In the genomic region with DNA sequence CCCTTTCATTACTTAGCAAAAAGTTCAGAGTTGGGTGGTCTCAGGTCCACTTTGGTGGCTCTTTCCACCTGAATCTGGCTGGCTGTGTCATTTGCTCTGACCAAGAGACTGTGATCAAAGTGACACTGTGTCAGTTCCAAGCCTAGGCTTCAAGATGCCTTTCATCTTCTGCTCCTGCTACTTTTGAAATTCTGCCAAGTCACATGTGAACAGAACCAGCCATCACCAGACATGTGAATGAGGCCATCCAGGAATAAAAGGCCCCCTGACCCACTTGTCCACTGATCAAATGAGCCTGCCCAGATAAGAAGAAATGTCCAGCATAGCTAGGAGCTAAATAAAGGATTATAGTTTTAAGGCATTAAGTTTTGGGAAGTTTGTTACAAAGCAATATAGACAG, we compare ENCODE assay signal across 1 cellular context.
TF ChIP-seq lines count a peak whose summit lies in the region.

No MANE protein-coding gene starts in this region.

TF ChIP-seq in HepG2, 621 proteins besides CTCF, POLR2A, EP300 and RAD21 (continued from another document):
- TF ChIP-seq, protein P1, sequence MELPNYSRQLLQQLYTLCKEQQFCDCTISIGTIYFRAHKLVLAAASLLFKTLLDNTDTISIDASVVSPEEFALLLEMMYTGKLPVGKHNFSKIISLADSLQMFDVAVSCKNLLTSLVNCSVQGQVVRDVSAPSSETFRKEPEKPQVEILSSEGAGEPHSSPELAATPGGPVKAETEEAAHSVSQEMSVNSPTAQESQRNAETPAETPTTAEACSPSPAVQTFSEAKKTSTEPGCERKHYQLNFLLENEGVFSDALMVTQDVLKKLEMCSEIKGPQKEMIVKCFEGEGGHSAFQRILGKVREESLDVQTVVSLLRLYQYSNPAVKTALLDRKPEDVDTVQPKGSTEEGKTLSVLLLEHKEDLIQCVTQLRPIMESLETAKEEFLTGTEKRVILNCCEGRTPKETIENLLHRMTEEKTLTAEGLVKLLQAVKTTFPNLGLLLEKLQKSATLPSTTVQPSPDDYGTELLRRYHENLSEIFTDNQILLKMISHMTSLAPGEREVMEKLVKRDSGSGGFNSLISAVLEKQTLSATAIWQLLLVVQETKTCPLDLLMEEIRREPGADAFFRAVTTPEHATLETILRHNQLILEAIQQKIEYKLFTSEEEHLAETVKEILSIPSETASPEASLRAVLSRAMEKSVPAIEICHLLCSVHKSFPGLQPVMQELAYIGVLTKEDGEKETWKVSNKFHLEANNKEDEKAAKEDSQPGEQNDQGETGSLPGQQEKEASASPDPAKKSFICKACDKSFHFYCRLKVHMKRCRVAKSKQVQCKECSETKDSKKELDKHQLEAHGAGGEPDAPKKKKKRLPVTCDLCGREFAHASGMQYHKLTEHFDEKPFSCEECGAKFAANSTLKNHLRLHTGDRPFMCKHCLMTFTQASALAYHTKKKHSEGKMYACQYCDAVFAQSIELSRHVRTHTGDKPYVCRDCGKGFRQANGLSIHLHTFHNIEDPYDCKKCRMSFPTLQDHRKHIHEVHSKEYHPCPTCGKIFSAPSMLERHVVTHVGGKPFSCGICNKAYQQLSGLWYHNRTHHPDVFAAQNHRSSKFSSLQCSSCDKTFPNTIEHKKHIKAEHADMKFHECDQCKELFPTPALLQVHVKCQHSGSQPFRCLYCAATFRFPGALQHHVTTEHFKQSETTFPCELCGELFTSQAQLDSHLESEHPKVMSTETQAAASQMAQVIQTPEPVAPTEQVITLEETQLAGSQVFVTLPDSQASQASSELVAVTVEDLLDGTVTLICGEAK (IDR thresholded peaks at IDR 0.05) = no peak
- TF ChIP-seq, protein P1 (CRISPR knock-in tag; IDR thresholded peaks at IDR 0.05) = no peak
- TF ChIP-seq SKI (IDR thresholded peaks at IDR 0.05; ENCODE audit: partially characterized antibody) = no peak
- TF ChIP-seq ATRX (CRISPR knock-in tag; IDR thresholded peaks at IDR 0.05; ENCODE audit: borderline replicate concordance) = no peak
- TF ChIP-seq HOXD1 (CRISPR knock-in tag; IDR thresholded peaks at IDR 0.05) = no peak
- TF ChIP-seq ZNF33A (CRISPR knock-in tag; IDR thresholded peaks at IDR 0.05; ENCODE audit: borderline replicate concordance) = no peak
- TF ChIP-seq IKZF1 (IDR thresholded peaks at IDR 0.05) = no peak
- no peak for TF ChIP-seq ZNF883 (CRISPR knock-in tag; IDR thresholded peaks at IDR 0.05; ENCODE audit: not compliant biosample characterization)
